In genomic region chr11:19763315-19763714, GRCh38 we compare ENCODE assay signal across 21 cellular contexts. TPM values are rescaled to one million over a fixed set of nuclear protein-coding genes. Genes with fewer than 3 reads are reported as not detected.
DNase-seq lines count a peak whose midpoint lies in the region; ATAC-seq and TF ChIP-seq lines count a peak whose summit lies in the region.
"Had no signal": no experiment of that assay in that cellular context is flagged by ENCODE, and none has a peak within 500 bp of the region (broad histone marks: within the 10 kb centered on the region; RNA-seq: fewer than 3 reads in every experiment).

No MANE protein-coding gene starts in this region.

- no peak for TF ChIP-seq CTCF in astrocyte of the spinal cord (IDR thresholded peaks at IDR 0.05; ENCODE audit: low read depth, low read length)
- no peak for TF ChIP-seq CTCF in coronary artery (IDR thresholded peaks at IDR 0.05)

- peaks cover 0 to 3% of the 10 kb centered on the region in 2 donors for H3K36me3 ChIP-seq in aorta (ENCODE audit: control insufficient read depth in 1 of 2, insufficient read depth in 2 of 2, low read length in 1 of 2)
- H3K36me3 ChIP-seq: BLaER1 had no signal

- in situ Hi-C loops in astrocyte of the spinal cord (cut with HindIII; ENCODE audit: low sequenced_read_pairs): no loop called here

- peak overlapping the region in 1 of 2 donors; percentile 57 for H3K27ac ChIP-seq in coronary artery
- H3K27ac ChIP-seq in aorta (ENCODE audit: low read depth in 1 of 2, low read length in 2 of 2): peak overlapping the region; percentile 22 to 42
- H3K27ac ChIP-seq: BLaER1 had no signal

- WGBS in aorta, 2 donors: 2 to 6% methylated on average over 7 of the region's 7 CpGs

- no peak for ATAC-seq in aorta (ENCODE audit: low FRiP score)
- ATAC-seq in GM19023 (IDR thresholded peaks at IDR 0.05; ENCODE audit: unreplicated experiment): no peak
- ATAC-seq in GM19351 (IDR thresholded peaks at IDR 0.05; ENCODE audit: unreplicated experiment): no peak
- ATAC-seq: HepG2, K562, Panc1, SK-N-SH treated with all-trans-retinoic acid at 6 μM for 48 hours had no signal

- H3K9me3 ChIP-seq in aorta (ENCODE audit: control insufficient read depth, low read length): no peaks in the 10 kb centered on the region
- H3K9me3 ChIP-seq: BLaER1, MG63 had no signal

- DNase-seq in astrocyte of the spinal cord (ENCODE audit: low read depth, low spot score) (peak; percentile 42), coronary artery (ENCODE audit: low spot score) (peak; percentile 62), medulla oblongata (ENCODE audit: extremely low spot score) (peak; percentile 18), aorta (no peak), NCI-H345 treated with DMSO at 0.1 percent for 48 hours (lab: John Stamatoyannopoulos, UW; ENCODE audit: unreplicated experiment) (no peak)
- DNase-seq: CD8-positive, alpha-beta memory T cell; DMS53; GF-D8; H9; HFFc6; MG63; NCI-H1417 treated with DMSO at 0.1 percent for 48 hours; NCI-H187; NCI-H2107 had no signal

- H3K27me3 ChIP-seq in aorta (ENCODE audit: control insufficient read depth in 1 of 2, insufficient read depth in 2 of 2, low read length in 1 of 2): no peaks in the 10 kb centered on the region
- H3K27me3 ChIP-seq: MG63 had no signal

- H3K4me3 ChIP-seq in astrocyte of the spinal cord (ENCODE audit: low read depth, low read length): no peak overlapping the region
- peak overlapping the region; percentile 31 for H3K4me3 ChIP-seq in coronary artery
- no peak overlapping the region for H3K4me3 ChIP-seq in aorta (ENCODE audit: low read length in 2 of 2)
- H3K4me3 ChIP-seq: BLaER1, K562, MG63 had no signal

- intact Hi-C loops in aorta (cut with DNase I): loop anchor here in 1 of 2 donors (5.0 kb wide), 1 partner anchor 54 kb away; no protein-coding TSS in a partner anchor

- peaks cover 10 to 26% of the 10 kb centered on the region in 2 donors for H3K4me1 ChIP-seq in aorta (ENCODE audit: control insufficient read depth in 1 of 2, insufficient read depth in 2 of 2, low read length in 2 of 2)

RNA-seq across cellular contexts. Expression of gene NAV2, which starts 50.7 kb away (rescaled TPM):
- 100 to 1,000 TPM in 1 of 2 donors, 10 to 100 TPM in 1; 84.6 to 250 TPM for total RNA-seq in aorta
- 10 to 100 TPM in 1 of 2 donors, 1 to 10 TPM in 1; 5.0 to 18.2 TPM for polyA plus RNA-seq in aorta

Comparison
In these comparisons a context has a peak if more than half of its experiments do, and no peak if none do; other contexts are left out.
1. DNase-seq: peak in astrocyte of the spinal cord (single experiment), coronary artery (single experiment) and medulla oblongata (single experiment); none in aorta (0 of 2) and NCI-H345 treated with DMSO at 0.1 percent for 48 hours (single experiment).